Comparison of ENCODE assay signal across 1 cellular context in the genomic region with DNA sequence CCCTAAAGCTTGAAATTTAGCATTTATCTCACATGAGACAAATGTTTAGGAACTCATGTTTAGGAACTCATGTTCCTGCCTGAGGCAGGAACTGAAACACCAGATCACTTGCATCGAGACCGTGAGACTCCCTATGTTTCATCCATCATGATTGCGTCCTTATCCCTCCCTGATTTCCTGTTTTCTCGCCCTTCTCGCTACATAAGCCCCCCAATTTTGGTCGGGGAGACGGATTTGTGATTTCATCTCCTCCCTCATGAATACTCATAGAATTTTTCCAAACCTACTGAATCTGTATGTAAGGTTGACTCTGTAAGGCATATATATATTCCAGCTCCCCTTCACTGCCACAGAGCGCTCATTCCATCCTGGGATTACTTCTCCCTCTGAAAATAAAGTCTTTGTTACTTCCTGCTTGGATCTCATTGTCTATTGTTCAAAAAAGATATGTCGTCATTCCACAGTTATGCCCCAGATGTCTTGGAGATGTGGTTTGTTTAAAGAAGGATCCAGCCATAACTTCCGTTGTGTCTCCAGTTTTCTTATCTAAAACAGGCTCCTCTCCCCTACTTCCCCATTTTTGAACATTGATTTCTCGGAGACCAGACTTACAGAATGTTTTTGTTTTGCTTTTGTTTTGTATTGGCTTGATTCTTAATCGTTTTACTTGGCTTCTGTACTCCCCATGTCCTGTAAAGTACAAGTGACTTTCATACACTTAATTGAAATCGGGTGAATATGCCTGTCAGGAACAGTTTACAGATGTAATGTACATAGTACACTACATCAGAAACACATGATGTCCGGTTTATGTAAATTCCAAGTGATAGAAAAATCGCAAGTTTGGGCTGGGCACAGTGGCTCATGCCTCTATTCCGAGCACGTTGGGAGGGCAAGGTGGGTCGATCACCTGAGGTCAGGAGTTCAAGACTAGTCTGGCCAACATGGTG.
TF ChIP-seq lines count a peak whose summit lies in the region.

No MANE protein-coding gene starts in this region.

TF ChIP-seq in K562, 482 proteins besides CTCF, POLR2A, EP300 and RAD21 (continued from another document and continues in another):
- TF ChIP-seq, protein P1, sequence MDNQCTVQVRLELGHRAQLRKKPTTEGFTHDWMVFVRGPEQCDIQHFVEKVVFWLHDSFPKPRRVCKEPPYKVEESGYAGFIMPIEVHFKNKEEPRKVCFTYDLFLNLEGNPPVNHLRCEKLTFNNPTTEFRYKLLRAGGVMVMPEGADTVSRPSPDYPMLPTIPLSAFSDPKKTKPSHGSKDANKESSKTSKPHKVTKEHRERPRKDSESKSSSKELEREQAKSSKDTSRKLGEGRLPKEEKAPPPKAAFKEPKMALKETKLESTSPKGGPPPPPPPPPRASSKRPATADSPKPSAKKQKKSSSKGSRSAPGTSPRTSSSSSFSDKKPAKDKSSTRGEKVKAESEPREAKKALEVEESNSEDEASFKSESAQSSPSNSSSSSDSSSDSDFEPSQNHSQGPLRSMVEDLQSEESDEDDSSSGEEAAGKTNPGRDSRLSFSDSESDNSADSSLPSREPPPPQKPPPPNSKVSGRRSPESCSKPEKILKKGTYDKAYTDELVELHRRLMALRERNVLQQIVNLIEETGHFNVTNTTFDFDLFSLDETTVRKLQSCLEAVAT (IDR thresholded peaks at IDR 0.05), result peak; percentile 77 to 92
- TF ChIP-seq, protein P2, sequence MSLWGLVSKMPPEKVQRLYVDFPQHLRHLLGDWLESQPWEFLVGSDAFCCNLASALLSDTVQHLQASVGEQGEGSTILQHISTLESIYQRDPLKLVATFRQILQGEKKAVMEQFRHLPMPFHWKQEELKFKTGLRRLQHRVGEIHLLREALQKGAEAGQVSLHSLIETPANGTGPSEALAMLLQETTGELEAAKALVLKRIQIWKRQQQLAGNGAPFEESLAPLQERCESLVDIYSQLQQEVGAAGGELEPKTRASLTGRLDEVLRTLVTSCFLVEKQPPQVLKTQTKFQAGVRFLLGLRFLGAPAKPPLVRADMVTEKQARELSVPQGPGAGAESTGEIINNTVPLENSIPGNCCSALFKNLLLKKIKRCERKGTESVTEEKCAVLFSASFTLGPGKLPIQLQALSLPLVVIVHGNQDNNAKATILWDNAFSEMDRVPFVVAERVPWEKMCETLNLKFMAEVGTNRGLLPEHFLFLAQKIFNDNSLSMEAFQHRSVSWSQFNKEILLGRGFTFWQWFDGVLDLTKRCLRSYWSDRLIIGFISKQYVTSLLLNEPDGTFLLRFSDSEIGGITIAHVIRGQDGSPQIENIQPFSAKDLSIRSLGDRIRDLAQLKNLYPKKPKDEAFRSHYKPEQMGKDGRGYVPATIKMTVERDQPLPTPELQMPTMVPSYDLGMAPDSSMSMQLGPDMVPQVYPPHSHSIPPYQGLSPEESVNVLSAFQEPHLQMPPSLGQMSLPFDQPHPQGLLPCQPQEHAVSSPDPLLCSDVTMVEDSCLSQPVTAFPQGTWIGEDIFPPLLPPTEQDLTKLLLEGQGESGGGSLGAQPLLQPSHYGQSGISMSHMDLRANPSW (CRISPR knock-in tag; IDR thresholded peaks at IDR 0.05), result no peak
- no peak for TF ChIP-seq SNRNP70 (optimal IDR thresholded peaks at IDR 0.05; ENCODE audit: low read depth, low read length)
- no peak for TF ChIP-seq ZNF764 (CRISPR knock-in tag; IDR thresholded peaks at IDR 0.05; ENCODE audit: low read depth)
- no peak for TF ChIP-seq HSF4 (CRISPR knock-in tag; IDR thresholded peaks at IDR 0.05; ENCODE audit: borderline replicate concordance)
- 0 out of 2 replicates have a peak, but pooled peaks have one; percentile 55 for TF ChIP-seq ZNF830 (CRISPR knock-in tag; IDR thresholded peaks at IDR 0.05)
- no peak for TF ChIP-seq HDAC8 (tag; IDR thresholded peaks at IDR 0.05)
- no peak for TF ChIP-seq ZC3H11A (IDR thresholded peaks at IDR 0.05; ENCODE audit: low read depth, low read length)
- no peak for TF ChIP-seq ZNF23 (CRISPR knock-in tag; IDR thresholded peaks at IDR 0.05)
- no peak for TF ChIP-seq POLR3G (IDR thresholded peaks at IDR 0.05; ENCODE audit: extremely low read depth, insufficient read length, insufficient replicate concordance)
- peak in 1 of 2 experiments; percentile 89; a peak in 2 of 4 replicates for TF ChIP-seq HDAC1 (IDR thresholded peaks at IDR 0.05)
- no peak for TF ChIP-seq ZNF174 (CRISPR knock-in tag; IDR thresholded peaks at IDR 0.05)
- TF ChIP-seq MYC (IDR thresholded peaks at IDR 0.05; ENCODE audit: low read depth, low read length), result peak; percentile 42
- TF ChIP-seq MYC (CRISPR knock-in tag; IDR thresholded peaks at IDR 0.05; ENCODE audit: borderline replicate concordance, low read depth), result 0 out of 2 replicates have a peak, but pooled peaks have one; percentile 72
- TF ChIP-seq MAFG (tag; conservative IDR thresholded peaks at IDR 0.05), result no peak
- peak; percentile 88 to 94 for TF ChIP-seq RCOR1 (IDR thresholded peaks at IDR 0.05; ENCODE audit: borderline replicate concordance in 1 of 2, low read depth in 2 of 2, low read length in 2 of 2)
- TF ChIP-seq, protein P3, sequence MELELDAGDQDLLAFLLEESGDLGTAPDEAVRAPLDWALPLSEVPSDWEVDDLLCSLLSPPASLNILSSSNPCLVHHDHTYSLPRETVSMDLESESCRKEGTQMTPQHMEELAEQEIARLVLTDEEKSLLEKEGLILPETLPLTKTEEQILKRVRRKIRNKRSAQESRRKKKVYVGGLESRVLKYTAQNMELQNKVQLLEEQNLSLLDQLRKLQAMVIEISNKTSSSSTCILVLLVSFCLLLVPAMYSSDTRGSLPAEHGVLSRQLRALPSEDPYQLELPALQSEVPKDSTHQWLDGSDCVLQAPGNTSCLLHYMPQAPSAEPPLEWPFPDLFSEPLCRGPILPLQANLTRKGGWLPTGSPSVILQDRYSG (tag; conservative IDR thresholded peaks at IDR 0.05; ENCODE audit: low read depth), result no peak
- no peak for TF ChIP-seq SAP30 (IDR thresholded peaks at IDR 0.05; ENCODE audit: borderline replicate concordance, insufficient read depth, low read depth, low read length, poor library complexity, severe bottlenecking)
- no peak for TF ChIP-seq PRMT5 (CRISPR knock-in tag; IDR thresholded peaks at IDR 0.05)
- no peak for TF ChIP-seq TAF15 (IDR thresholded peaks at IDR 0.05; ENCODE audit: low read depth, low read length)
- peak; percentile 12; the same call in 1 of the 2 replicates for TF ChIP-seq ZNF717 (CRISPR knock-in tag; IDR thresholded peaks at IDR 0.05)
- no peak for TF ChIP-seq CBX1 (IDR thresholded peaks at IDR 0.05; ENCODE audit: low read depth)
- TF ChIP-seq POLR2G (IDR thresholded peaks at IDR 0.05; ENCODE audit: low read depth, low read length), result peak; percentile 72
- no peak for TF ChIP-seq ZNF583 (CRISPR knock-in tag; IDR thresholded peaks at IDR 0.05)
- no peak for TF ChIP-seq FOXA1 (IDR thresholded peaks at IDR 0.05; ENCODE audit: borderline replicate concordance)
- no peak for TF ChIP-seq MTF1 (CRISPR knock-in tag; IDR thresholded peaks at IDR 0.05; ENCODE audit: borderline replicate concordance)
- TF ChIP-seq EHMT2 (IDR thresholded peaks at IDR 0.05), result 0 out of 2 replicates have a peak, but pooled peaks have one; percentile 8
- TF ChIP-seq SREBF1 (IDR thresholded peaks at IDR 0.05; ENCODE audit: borderline replicate concordance, low read depth, low read length), result no peak
- TF ChIP-seq NCOA1 (IDR thresholded peaks at IDR 0.05; ENCODE audit: low read depth), result peak; percentile 41; the same call in 1 of the 2 replicates
- peak; percentile 63 for TF ChIP-seq MEF2D (tag; conservative IDR thresholded peaks at IDR 0.05; ENCODE audit: low read depth)
- TF ChIP-seq CC2D1A (IDR thresholded peaks at IDR 0.05), result peak; percentile 98
- no peak for TF ChIP-seq SAFB (IDR thresholded peaks at IDR 0.05; ENCODE audit: borderline replicate concordance, low read depth, low read length)
- peak; percentile 70 for TF ChIP-seq GABPA (tag; conservative IDR thresholded peaks at IDR 0.05; ENCODE audit: low read depth)
- TF ChIP-seq, protein P4, sequence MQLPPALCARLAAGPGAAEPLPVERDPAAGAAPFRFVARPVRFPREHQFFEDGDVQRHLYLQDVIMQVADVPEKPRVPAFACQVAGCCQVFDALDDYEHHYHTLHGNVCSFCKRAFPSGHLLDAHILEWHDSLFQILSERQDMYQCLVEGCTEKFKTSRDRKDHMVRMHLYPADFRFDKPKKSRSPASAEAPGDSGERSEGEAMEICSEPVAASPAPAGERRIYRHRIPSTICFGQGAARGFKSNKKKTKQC (CRISPR knock-in tag; IDR thresholded peaks at IDR 0.05), result no peak
- no peak for TF ChIP-seq NFYB (IDR thresholded peaks at IDR 0.05; ENCODE audit: extremely low read depth, insufficient read length)
- TF ChIP-seq, protein P5, sequence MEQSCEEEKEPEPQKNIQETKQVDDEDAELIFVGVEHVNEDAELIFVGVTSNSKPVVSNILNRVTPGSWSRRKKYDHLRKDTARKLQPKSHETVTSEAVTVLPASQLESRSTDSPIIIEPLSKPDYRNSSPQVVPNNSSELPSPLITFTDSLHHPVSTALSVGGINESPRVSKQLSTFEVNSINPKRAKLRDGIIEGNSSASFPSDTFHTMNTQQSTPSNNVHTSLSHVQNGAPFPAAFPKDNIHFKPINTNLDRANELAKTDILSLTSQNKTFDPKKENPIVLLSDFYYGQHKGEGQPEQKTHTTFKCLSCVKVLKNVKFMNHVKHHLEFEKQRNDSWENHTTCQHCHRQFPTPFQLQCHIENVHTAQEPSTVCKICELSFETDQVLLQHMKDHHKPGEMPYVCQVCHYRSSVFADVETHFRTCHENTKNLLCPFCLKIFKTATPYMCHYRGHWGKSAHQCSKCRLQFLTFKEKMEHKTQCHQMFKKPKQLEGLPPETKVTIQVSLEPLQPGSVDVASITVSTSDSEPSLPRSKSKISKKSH (CRISPR knock-in tag; IDR thresholded peaks at IDR 0.05), result no peak
- TF ChIP-seq SAFB2 (IDR thresholded peaks at IDR 0.05; ENCODE audit: borderline replicate concordance, low read depth, low read length, severe bottlenecking), result no peak
- TF ChIP-seq ZNF407 (IDR thresholded peaks at IDR 0.05; ENCODE audit: low read depth), result no peak
- no peak for TF ChIP-seq CHD1 (IDR thresholded peaks at IDR 0.05; ENCODE audit: low read length)
- TF ChIP-seq, protein P6, sequence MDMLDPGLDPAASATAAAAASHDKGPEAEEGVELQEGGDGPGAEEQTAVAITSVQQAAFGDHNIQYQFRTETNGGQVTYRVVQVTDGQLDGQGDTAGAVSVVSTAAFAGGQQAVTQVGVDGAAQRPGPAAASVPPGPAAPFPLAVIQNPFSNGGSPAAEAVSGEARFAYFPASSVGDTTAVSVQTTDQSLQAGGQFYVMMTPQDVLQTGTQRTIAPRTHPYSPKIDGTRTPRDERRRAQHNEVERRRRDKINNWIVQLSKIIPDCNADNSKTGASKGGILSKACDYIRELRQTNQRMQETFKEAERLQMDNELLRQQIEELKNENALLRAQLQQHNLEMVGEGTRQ (CRISPR knock-in tag; IDR thresholded peaks at IDR 0.05), result no peak
- no peak for TF ChIP-seq NFIX (CRISPR knock-in tag; IDR thresholded peaks at IDR 0.05; ENCODE audit: low read depth)
- TF ChIP-seq TAF7 (tag; IDR thresholded peaks at IDR 0.05), result no peak
- no peak for TF ChIP-seq ZSCAN29 (IDR thresholded peaks at IDR 0.05)
- peak; percentile 76 for TF ChIP-seq FOXJ2 (tag; IDR thresholded peaks at IDR 0.05)
- no peak for TF ChIP-seq HNRNPH1 (optimal IDR thresholded peaks at IDR 0.05; ENCODE audit: low read depth, low read length)
- peak; percentile 96 for TF ChIP-seq NCOR1 (IDR thresholded peaks at IDR 0.05)
- no peak for TF ChIP-seq NR2C1 (IDR thresholded peaks at IDR 0.05)
- no peak for TF ChIP-seq NR2C1 (tag; IDR thresholded peaks at IDR 0.05)
